In the genomic region with DNA sequence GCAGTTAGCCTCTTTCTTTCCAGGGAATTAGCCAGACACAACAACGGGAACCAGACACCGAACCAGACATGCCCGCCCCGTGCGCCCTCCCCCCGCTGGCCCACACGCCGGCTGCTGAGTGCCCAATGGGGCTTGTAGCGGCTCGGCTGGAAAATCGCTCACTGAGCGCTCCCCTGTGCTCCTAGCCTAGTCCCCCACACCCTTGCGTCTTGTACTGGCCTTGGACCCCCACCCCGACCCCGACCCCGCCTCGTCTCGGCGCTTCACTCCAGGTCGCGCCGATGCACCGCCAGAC, we compare ENCODE assay signal across 8 cellular contexts. TPM values are rescaled to one million over a fixed set of nuclear protein-coding genes. Genes with fewer than 3 reads are reported as not detected.
DNase-seq lines count a peak whose midpoint lies in the region; ATAC-seq and TF ChIP-seq lines count a peak whose summit lies in the region.
"Had no signal": no experiment of that assay in that cellular context is flagged by ENCODE, and none has a peak within 500 bp of the region (broad histone marks: within the 10 kb centered on the region; RNA-seq: fewer than 3 reads in every experiment).

No MANE protein-coding gene starts in this region.

- H3K27ac ChIP-seq in effector memory CD4-positive, alpha-beta T cell (ENCODE audit: insufficient read depth, low read length, poor library complexity, severe bottlenecking): no peak overlapping the region
- H3K27ac ChIP-seq in prostate gland: no peak overlapping the region

- H3K9me3 ChIP-seq in effector memory CD4-positive, alpha-beta T cell (ENCODE audit: control insufficient read depth, low read length): no peaks in the 10 kb centered on the region
- H3K9me3 ChIP-seq in prostate gland: no peaks in the 10 kb centered on the region

- peaks cover 92% of the 10 kb centered on the region for H3K27me3 ChIP-seq in effector memory CD4-positive, alpha-beta T cell (replicated peaks; ENCODE audit: control insufficient read depth, insufficient read depth, low read length, poor library complexity, severe bottlenecking)
- H3K27me3 ChIP-seq in prostate gland (replicated peaks; ENCODE audit: insufficient read depth): peaks cover 54% of the 10 kb centered on the region

- TF ChIP-seq POLR2A in prostate gland (IDR thresholded peaks at IDR 0.05): no peak

- ATAC-seq in GM18870 (IDR thresholded peaks at IDR 0.05; ENCODE audit: unreplicated experiment) (no peak), GM21619 (IDR thresholded peaks at IDR 0.05; ENCODE audit: unreplicated experiment) (no peak)

- no peaks in the 10 kb centered on the region for H3K36me3 ChIP-seq in effector memory CD4-positive, alpha-beta T cell (ENCODE audit: control insufficient read depth, insufficient read depth, low read length)
- H3K36me3 ChIP-seq in prostate gland: no peaks in the 10 kb centered on the region

- 1% methylated on average over 23 of the region's 23 CpGs for WGBS in prostate gland

- TF ChIP-seq CTCF in prostate gland (IDR thresholded peaks at IDR 0.05): no peak

- H3K4me1 ChIP-seq in effector memory CD4-positive, alpha-beta T cell (ENCODE audit: control insufficient read depth, insufficient read depth, low read length, poor library complexity, severe bottlenecking): peaks cover 69% of the 10 kb centered on the region
- peaks cover 28% of the 10 kb centered on the region for H3K4me1 ChIP-seq in prostate gland (replicated peaks)

- H3K4me3 ChIP-seq in effector memory CD4-positive, alpha-beta T cell (ENCODE audit: insufficient read depth, low read depth, low read length, poor library complexity, severe bottlenecking): peak overlapping the region; percentile 55
- peak overlapping the region; percentile 28 to 36 for H3K4me3 ChIP-seq in prostate gland

- peak; percentile 62 for DNase-seq in DMS53 treated with DMSO at 0.1 percent for 48 hours (lab: John Stamatoyannopoulos, UW; ENCODE audit: unreplicated experiment)
- peak; percentile 7 for DNase-seq in NCI-H1105 (lab: John Stamatoyannopoulos, UW)
- no peak for DNase-seq in effector memory CD4-positive, alpha-beta T cell
- no peak for DNase-seq in prostate gland (ENCODE audit: low spot score)
- DNase-seq in effector CD8-positive, alpha-beta T cell (lab: John Stamatoyannopoulos, UW): no peak

- intact Hi-C loops in prostate gland (cut with DNase I): loop anchor here (10.0 kb wide), 1 partner anchor 323 kb away; no protein-coding TSS in a partner anchor

RNA-seq across cellular contexts. Expression of gene GAD1, which starts 1.3 kb away (rescaled TPM):
- 10 to 100 TPM in 1 of 2 donors, 1 to 10 TPM in 1; 2.9 to 16.7 TPM for total RNA-seq in prostate gland

RNA-seq across cellular contexts. Expression of gene ERICH2, which starts 47.8 kb away (rescaled TPM):
- under 1 TPM in 1 of 2 donors, not detected in 1; 0.73 TPM for total RNA-seq in prostate gland
- total RNA-seq: omental fat pad had no signal

Comparison
In these comparisons a context has a peak if more than half of its experiments do, and no peak if none do; other contexts are left out.
1. DNase-seq: peak in DMS53 treated with DMSO at 0.1 percent for 48 hours (single experiment) and NCI-H1105 (single experiment); none in effector memory CD4-positive, alpha-beta T cell (0 of 3), prostate gland (single experiment) and effector CD8-positive, alpha-beta T cell (single experiment).